Comparison of ENCODE assay signal across 9 cellular contexts in genomic region chrX:31136144-31136572, GRCh38.
A peak's percentile ranks its signal among the peaks of the same experiment; 100 is the strongest.
DNase-seq lines count a peak whose midpoint lies in the region; ATAC-seq, FAIRE-seq and TF ChIP-seq lines count a peak whose summit lies in the region.
"Had no signal": no experiment of that assay in that cellular context is flagged by ENCODE, and none has a peak within 500 bp of the region (broad histone marks: within the 10 kb centered on the region; RNA-seq: fewer than 3 reads in every experiment).

No MANE protein-coding gene starts in this region.

- H3K4me3 ChIP-seq in esophagus squamous epithelium = no peak overlapping the region
- no peak overlapping the region for H3K4me3 ChIP-seq in mammary epithelial cell (replicated peaks in 1 of 3; ENCODE audit: insufficient read depth in 1 of 3, low read depth in 2 of 3, low read length in 3 of 3)

- intact Hi-C loops in esophagus squamous epithelium (cut with DNase I) (no loop called here), mammary epithelial cell (cut with micrococcal nuclease) (no loop called here)

- no peaks in the 10 kb centered on the region for H3K79me2 ChIP-seq in mammary epithelial cell (ENCODE audit: insufficient read depth, low read length)

- peak overlapping the region; percentile 43 for H3K27ac Mint-ChIP-seq in T-helper 1 cell treated with Interleukin-12 subunit alpha and Interleukin-12 subunit beta and Interleukin-4 antibody, amounts not matched to agents 30 μg/mL and 1 μg/mL, for 36 hours
- no peak overlapping the region for H3K27ac Mint-ChIP-seq in HFFc6

- H3K9me3 ChIP-seq in esophagus squamous epithelium (no peaks in the 10 kb centered on the region), mammary epithelial cell (replicated peaks; ENCODE audit: insufficient read depth, low read length) (peaks cover 5% of the 10 kb centered on the region)

- peak overlapping the region; percentile 69 for H3K4me3 Mint-ChIP-seq in T-helper 1 cell treated with Interleukin-12 subunit alpha and Interleukin-12 subunit beta and Interleukin-4 antibody, amounts not matched to agents 30 μg/mL and 1 μg/mL, for 36 hours
- no peak overlapping the region for H3K4me3 Mint-ChIP-seq in HFFc6

- in situ Hi-C loops in mammary epithelial cell (cut with MboI; ENCODE audit: low sequenced_read_pairs in 2 of 2) = no loop called here

- peaks cover 10% of the 10 kb centered on the region for H3K9me3 Mint-ChIP-seq in T-helper 1 cell treated with Interleukin-12 subunit alpha and Interleukin-12 subunit beta and Interleukin-4 antibody, amounts not matched to agents 30 μg/mL and 1 μg/mL, for 36 hours
- H3K9me3 Mint-ChIP-seq in HFFc6 = no peaks in the 10 kb centered on the region

- FAIRE-seq in RCC 7860 (lab: Jason Lieb, UNC) = no peak

- H3K4me2 ChIP-seq in mammary epithelial cell (ENCODE audit: insufficient read depth, low read depth, low read length) = no peak overlapping the region

- DNase-seq in RCC 7860 (ENCODE audit: low spot score) = no peak
- DNase-seq in esophagus squamous epithelium (lab: John Stamatoyannopoulos, UW) = no peak
- DNase-seq in HFFc6 = no peak
- DNase-seq in mammary epithelial cell = no peak
- DNase-seq: occipital lobe had no signal

- BruUV-seq in mammary epithelial cell (replicated peaks; lab: Mats Ljungman, UMichigan) = no TSS peak

- peaks cover 22% of the 10 kb centered on the region for H3K36me3 Mint-ChIP-seq in T-helper 1 cell treated with Interleukin-12 subunit alpha and Interleukin-12 subunit beta and Interleukin-4 antibody, amounts not matched to agents 30 μg/mL and 1 μg/mL, for 36 hours (ENCODE audit: low read depth)
- H3K36me3 Mint-ChIP-seq in HFFc6 (ENCODE audit: low read depth) = no peaks in the 10 kb centered on the region

- no peak overlapping the region for H3K27ac ChIP-seq in esophagus squamous epithelium
- H3K27ac ChIP-seq in mammary epithelial cell (ENCODE audit: insufficient read depth, low read depth, low read length) = no peak overlapping the region

- H3K4me1 ChIP-seq in esophagus squamous epithelium (no peaks in the 10 kb centered on the region), mammary epithelial cell (ENCODE audit: insufficient read depth, low read length) (no peaks in the 10 kb centered on the region)

- H3K27me3 ChIP-seq in esophagus squamous epithelium = no peaks in the 10 kb centered on the region
- no peaks in the 10 kb centered on the region for H3K27me3 ChIP-seq in mammary epithelial cell (ENCODE audit: insufficient read depth, low read length)

- CTCF ChIA-PET in mammary epithelial cell (lab: Charles Lee; ENCODE audit: low non-redundant PET) = no interaction called here

- H3K36me3 ChIP-seq in esophagus squamous epithelium = no peaks in the 10 kb centered on the region
- H3K36me3 ChIP-seq in mammary epithelial cell (ENCODE audit: insufficient read depth, low read length) = peaks cover 2% of the 10 kb centered on the region

- peak; percentile 96 for ATAC-seq in GM18498 (IDR thresholded peaks at IDR 0.05; ENCODE audit: unreplicated experiment)
- ATAC-seq in GM21390 (IDR thresholded peaks at IDR 0.05; ENCODE audit: unreplicated experiment) = peak; percentile 96
- peak; percentile 97 for ATAC-seq in HG03175 (IDR thresholded peaks at IDR 0.05; ENCODE audit: unreplicated experiment)

- no peak overlapping the region for H2AFZ ChIP-seq in mammary epithelial cell (ENCODE audit: low read depth, low read length)

- TF ChIP-seq CTCF in esophagus squamous epithelium (IDR thresholded peaks at IDR 0.05) = no peak
- TF ChIP-seq CTCF in HFFc6 (IDR thresholded peaks at IDR 0.05) = no peak
- TF ChIP-seq CTCF in mammary epithelial cell (conservative IDR thresholded peaks at IDR 0.05 in 1 of 2, IDR thresholded peaks at IDR 0.05 in 1 of 2; ENCODE audit: extremely low read depth in 1 of 2, insufficient read depth in 1 of 2, low read depth in 1 of 2, low read length in 2 of 2) = no peak

- no peak for TF ChIP-seq POLR2A in esophagus squamous epithelium (IDR thresholded peaks at IDR 0.05)

- 55 to 61% methylated on average over 2 of the region's 2 CpGs for WGBS in esophagus squamous epithelium, 2 donors
- 26% methylated on average over 2 of the region's 2 CpGs for WGBS in mammary epithelial cell (ENCODE audit: low coverage, missing lambda C conversion rate)

- H3K27me3 Mint-ChIP-seq in T-helper 1 cell treated with Interleukin-12 subunit alpha and Interleukin-12 subunit beta and Interleukin-4 antibody, amounts not matched to agents 30 μg/mL and 1 μg/mL, for 36 hours (ENCODE audit: low read depth) = no peaks in the 10 kb centered on the region
- H3K27me3 Mint-ChIP-seq in HFFc6 (ENCODE audit: insufficient read depth) = no peaks in the 10 kb centered on the region

- peaks cover 15% of the 10 kb centered on the region for H3K4me1 Mint-ChIP-seq in T-helper 1 cell treated with Interleukin-12 subunit alpha and Interleukin-12 subunit beta and Interleukin-4 antibody, amounts not matched to agents 30 μg/mL and 1 μg/mL, for 36 hours (ENCODE audit: low read depth)
- peaks cover 13% of the 10 kb centered on the region for H3K4me1 Mint-ChIP-seq in HFFc6 (ENCODE audit: low read depth)

- no peaks in the 10 kb centered on the region for H4K20me1 ChIP-seq in mammary epithelial cell (ENCODE audit: insufficient read depth, low read length)

- no peak overlapping the region for H3K9ac ChIP-seq in mammary epithelial cell (ENCODE audit: insufficient read depth, low read length)

- dilution Hi-C loops in mammary epithelial cell (cut with HindIII; ENCODE audit: low sequenced_read_pairs) = no loop called here
